ENCODE assay signal across 9 cellular contexts in the genomic region with DNA sequence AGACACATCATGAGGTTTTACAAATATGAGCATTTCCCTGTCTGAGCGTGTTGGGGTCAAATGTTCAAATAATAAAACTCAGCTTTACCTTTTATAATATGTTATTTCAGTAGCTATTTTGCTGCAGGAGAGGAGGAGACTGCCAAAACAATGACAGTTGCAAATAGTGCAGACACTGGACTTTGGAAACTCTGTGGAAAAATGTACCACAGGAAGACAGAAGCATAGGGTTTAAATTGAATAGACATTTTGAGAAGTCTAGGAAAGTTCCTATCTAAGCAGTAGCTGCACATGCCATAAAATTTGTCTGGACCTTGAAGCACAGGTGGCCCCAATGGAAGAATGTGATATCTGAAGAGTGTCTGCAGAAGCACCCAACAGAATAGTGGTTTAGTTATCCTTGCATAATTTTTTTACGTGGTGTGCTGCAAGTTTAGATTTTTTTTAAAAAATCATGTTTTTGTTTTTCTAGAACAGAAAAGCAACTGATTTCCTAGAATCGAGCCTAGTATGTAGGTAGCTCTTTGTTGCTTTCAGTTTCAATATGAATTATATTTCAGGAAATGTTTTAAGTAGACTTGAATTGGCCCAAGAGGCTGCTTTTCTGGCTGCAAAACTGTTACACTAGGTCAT. TPM values are rescaled to one million over a fixed set of nuclear protein-coding genes. Genes with fewer than 3 reads are reported as not detected.
DNase-seq lines count a peak whose midpoint lies in the region; ATAC-seq and TF ChIP-seq lines count a peak whose summit lies in the region.
"Had no signal": no experiment of that assay in that cellular context is flagged by ENCODE, and none has a peak within 500 bp of the region (broad histone marks: within the 10 kb centered on the region; RNA-seq: fewer than 3 reads in every experiment).

No MANE protein-coding gene starts in this region.

- peak overlapping the region; percentile 86 for H3K27ac ChIP-seq in KOPT-K1 (ENCODE audit: low read depth, low read length, poor library complexity, severe bottlenecking)
- peak overlapping the region in 2 of 4 donors; percentile 11 to 42 for H3K27ac ChIP-seq in gastrocnemius medialis

- no peak for TF ChIP-seq POLR2A in gastrocnemius medialis (IDR thresholded peaks at IDR 0.05)

- TF ChIP-seq CTCF in mucosa of descending colon (IDR thresholded peaks at IDR 0.05) (no peak), gastrocnemius medialis (IDR thresholded peaks at IDR 0.05 in 4 of 5, conservative IDR thresholded peaks at IDR 0.05 in 1 of 5) (no peak)

- in situ Hi-C loops in gastrocnemius medialis (cut with MboI; ENCODE audit: low sequenced_read_pairs in 4 of 4): no loop called here

- H3K9me3 ChIP-seq in KOPT-K1 (ENCODE audit: insufficient read depth, low read length, poor library complexity, severe bottlenecking): peaks cover 12% of the 10 kb centered on the region
- no peaks in the 10 kb centered on the region for H3K9me3 ChIP-seq in mucosa of descending colon
- no peaks in the 10 kb centered on the region for H3K9me3 ChIP-seq in gastrocnemius medialis

- no peaks in the 10 kb centered on the region for H3K27me3 ChIP-seq in gastrocnemius medialis

- no peak for DNase-seq in mucosa of descending colon
- no peak for DNase-seq in cerebellar nuclear complex (lab: John Stamatoyannopoulos, UW)
- no peak for DNase-seq in DMS153 treated with DMSO at 0.1 percent for 48 hours (lab: John Stamatoyannopoulos, UW; ENCODE audit: unreplicated experiment)
- DNase-seq in gastrocnemius medialis: no peak
- no peak for DNase-seq in globus pallidus (ENCODE audit: low spot score)

- ATAC-seq in GM18511 (IDR thresholded peaks at IDR 0.05; ENCODE audit: unreplicated experiment): peak; percentile 98
- peak; percentile 98 for ATAC-seq in GM21576 (IDR thresholded peaks at IDR 0.05; ENCODE audit: unreplicated experiment)
- peak; percentile 78 for ATAC-seq in mucosa of descending colon
- no peak for ATAC-seq in gastrocnemius medialis

- intact Hi-C loops in mucosa of descending colon (cut with DNase I, micrococcal nuclease) (no loop called here), gastrocnemius medialis (cut with DNase I; ENCODE audit: low total_unique reads) (no loop called here)

- H3K4me3 ChIP-seq in mucosa of descending colon (no peak overlapping the region), gastrocnemius medialis (peak overlapping the region in 2 of 4 donors; percentile 12 to 22)

- H3K36me3 ChIP-seq in KOPT-K1 (ENCODE audit: insufficient read depth, low read length) (no peaks in the 10 kb centered on the region), mucosa of descending colon (ENCODE audit: low read depth) (no peaks in the 10 kb centered on the region), gastrocnemius medialis (no peaks in the 10 kb centered on the region)

- H3K4me1 ChIP-seq in mucosa of descending colon (ENCODE audit: low read depth): peaks cover 17% of the 10 kb centered on the region
- peaks cover 0 to 4% of the 10 kb centered on the region in 2 donors for H3K4me1 ChIP-seq in gastrocnemius medialis

RNA-seq across cellular contexts. Expression of a gene that starts 14.0 kb away (rescaled TPM):
- total RNA-seq in mucosa of descending colon (1 to 10 TPM; 2.1 to 7.3 (median 3.3) TPM), gastrocnemius medialis (1 to 10 TPM in 1 of 4 donors, under 1 TPM in 2, not detected in 1; 0.13 to 1.0 (median 0.25) TPM)
- total RNA-seq: H1 had no signal

Comparison
In these comparisons a context has a peak if more than half of its experiments do, and no peak if none do; other contexts are left out.
1. ATAC-seq: peak in GM18511 (single experiment), GM21576 (single experiment) and mucosa of descending colon (single experiment); none in gastrocnemius medialis (0 of 2).